In the genomic region with DNA sequence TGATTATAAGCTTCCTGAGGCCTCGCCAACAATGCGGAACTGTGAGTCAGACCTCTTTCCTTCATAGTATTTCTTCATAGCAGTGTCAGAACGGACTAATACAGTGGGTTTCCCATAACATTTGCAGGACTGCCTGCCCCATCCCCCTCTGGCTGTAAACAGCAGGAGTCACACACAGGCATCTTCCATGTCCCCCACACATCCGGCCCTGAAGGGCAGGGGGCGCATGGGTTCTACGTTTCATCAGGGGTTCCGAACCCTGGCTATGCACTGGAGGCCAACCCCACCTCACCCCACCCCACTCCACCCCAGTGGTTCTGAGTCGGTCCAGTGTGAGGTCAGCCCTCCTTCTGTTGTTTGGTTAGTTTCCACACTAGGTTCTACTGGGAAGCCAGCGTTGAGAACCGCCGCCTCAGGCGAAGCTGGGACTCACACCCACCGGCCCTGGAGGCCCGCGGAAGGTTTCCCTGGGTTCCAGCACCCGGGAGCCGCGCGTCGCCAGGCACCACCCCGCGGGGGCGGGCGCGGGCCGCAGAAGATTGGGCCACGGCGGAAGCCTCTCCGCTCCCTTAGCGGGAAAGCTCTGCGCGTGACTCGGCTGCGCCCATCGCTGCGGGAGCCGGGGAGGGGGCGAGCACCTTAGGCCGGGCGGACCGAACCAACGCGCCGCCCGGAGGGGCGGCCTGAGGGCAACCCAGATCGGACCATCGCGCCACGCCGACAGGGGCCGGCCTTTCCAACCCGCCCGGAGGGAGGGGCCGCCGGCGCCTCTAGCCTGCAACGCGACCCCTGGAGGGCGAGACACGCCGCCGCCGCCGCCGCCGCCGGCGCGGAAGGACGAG, we compare ENCODE assay signal across 8 cellular contexts. TPM values are rescaled to one million over a fixed set of nuclear protein-coding genes. Genes with fewer than 3 reads are reported as not detected.
DNase-seq lines count a peak whose midpoint lies in the region; ATAC-seq and TF ChIP-seq lines count a peak whose summit lies in the region.

A gene with protein sequence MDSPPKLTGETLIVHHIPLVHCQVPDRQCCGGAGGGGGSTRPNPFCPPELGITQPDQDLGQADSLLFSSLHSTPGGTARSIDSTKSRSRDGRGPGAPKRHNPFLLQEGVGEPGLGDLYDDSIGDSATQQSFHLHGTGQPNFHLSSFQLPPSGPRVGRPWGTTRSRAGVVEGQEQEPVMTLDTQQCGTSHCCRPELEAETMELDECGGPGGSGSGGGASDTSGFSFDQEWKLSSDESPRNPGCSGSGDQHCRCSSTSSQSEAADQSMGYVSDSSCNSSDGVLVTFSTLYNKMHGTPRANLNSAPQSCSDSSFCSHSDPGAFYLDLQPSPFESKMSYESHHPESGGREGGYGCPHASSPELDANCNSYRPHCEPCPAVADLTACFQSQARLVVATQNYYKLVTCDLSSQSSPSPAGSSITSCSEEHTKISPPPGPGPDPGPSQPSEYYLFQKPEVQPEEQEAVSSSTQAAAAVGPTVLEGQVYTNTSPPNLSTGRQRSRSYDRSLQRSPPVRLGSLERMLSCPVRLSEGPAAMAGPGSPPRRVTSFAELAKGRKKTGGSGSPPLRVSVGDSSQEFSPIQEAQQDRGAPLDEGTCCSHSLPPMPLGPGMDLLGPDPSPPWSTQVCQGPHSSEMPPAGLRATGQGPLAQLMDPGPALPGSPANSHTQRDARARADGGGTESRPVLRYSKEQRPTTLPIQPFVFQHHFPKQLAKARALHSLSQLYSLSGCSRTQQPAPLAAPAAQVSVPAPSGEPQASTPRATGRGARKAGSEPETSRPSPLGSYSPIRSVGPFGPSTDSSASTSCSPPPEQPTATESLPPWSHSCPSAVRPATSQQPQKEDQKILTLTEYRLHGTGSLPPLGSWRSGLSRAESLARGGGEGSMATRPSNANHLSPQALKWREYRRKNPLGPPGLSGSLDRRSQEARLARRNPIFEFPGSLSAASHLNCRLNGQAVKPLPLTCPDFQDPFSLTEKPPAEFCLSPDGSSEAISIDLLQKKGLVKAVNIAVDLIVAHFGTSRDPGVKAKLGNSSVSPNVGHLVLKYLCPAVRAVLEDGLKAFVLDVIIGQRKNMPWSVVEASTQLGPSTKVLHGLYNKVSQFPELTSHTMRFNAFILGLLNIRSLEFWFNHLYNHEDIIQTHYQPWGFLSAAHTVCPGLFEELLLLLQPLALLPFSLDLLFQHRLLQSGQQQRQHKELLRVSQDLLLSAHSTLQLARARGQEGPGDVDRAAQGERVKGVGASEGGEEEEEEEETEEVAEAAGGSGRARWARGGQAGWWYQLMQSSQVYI (N-terminal part only) (plus strand): TSS at position 799 of the 842 bp plus-strand sequence. CDS start 56,411 bp downstream, outside the sequence.

- TF ChIP-seq POLR2A in body of pancreas (IDR thresholded peaks at IDR 0.05) = peak; percentile 78 to 85 (median 81)

- H3K36me3 ChIP-seq in body of pancreas (replicated peaks in 1 of 2; ENCODE audit: insufficient read depth in 1 of 2, low read depth in 2 of 2) (no peaks in the 10 kb centered on the region), psoas muscle (ENCODE audit: insufficient read depth in 1 of 2, low read depth in 1 of 2) (no peaks in the 10 kb centered on the region)

- CTCF ChIA-PET in T-cell (lab: Charles Lee) = interaction anchor here in 1 of 2 donors (1.0 kb wide), 1 partner anchor 64 kb away, joined by 3 read pairs; no protein-coding TSS in a partner anchor

- peaks cover 11 to 28% (median 21%) of the 10 kb centered on the region in 3 donors for H3K4me1 Mint-ChIP-seq in T-cell

- POLR2A ChIA-PET in T-cell (lab: Charles Lee) = no interaction called here

- H3K27ac Mint-ChIP-seq in T-cell = peak within 1 kb of the TSS in 1 of 2 donors; percentile 66

- no peaks in the 10 kb centered on the region for H3K36me3 Mint-ChIP-seq in T-cell

- 1 to 9% methylated on average over 6 to 58 of the region's 71 CpGs for WGBS in body of pancreas, 2 donors
- 1% methylated on average over 61 to 71 of the region's 71 CpGs for WGBS in psoas muscle, 3 donors

- H3K4me3 ChIP-seq in body of pancreas (peak within 1 kb of the TSS; percentile 58 to 61), psoas muscle (peak within 1 kb of the TSS; percentile 89)

- no peaks in the 10 kb centered on the region for H3K27me3 ChIP-seq in body of pancreas
- H3K27me3 ChIP-seq in psoas muscle (ENCODE audit: insufficient read depth in 3 of 3, low read length in 2 of 3) = no peaks in the 10 kb centered on the region

- ATAC-seq in T-cell (replicated peaks in 1 of 4) (peak; percentile 68 to 83 (median 80)), body of pancreas (peak; percentile 83), psoas muscle (peak; percentile 78 to 87 (median 82))

- H3K27ac ChIP-seq in body of pancreas = peak within 1 kb of the TSS; percentile 83 to 95 (median 90)
- peak within 1 kb of the TSS; percentile 99 for H3K27ac ChIP-seq in psoas muscle

- peaks cover 28% of the 10 kb centered on the region for H3K4me1 ChIP-seq in body of pancreas
- peaks cover 18% of the 10 kb centered on the region for H3K4me1 ChIP-seq in psoas muscle

- H3K4me3 Mint-ChIP-seq in T-cell = peak within 1 kb of the TSS; percentile 75 to 83 (median 81)

- peaks cover 6 to 29% of the 10 kb centered on the region in 2 donors for H3K27me3 Mint-ChIP-seq in T-cell

- DNase-seq in NCI-H187 (lab: John Stamatoyannopoulos, UW) (peak; percentile 23 to 40), NCI-H187 treated with DMSO at 0.1 percent for 48 hours (lab: John Stamatoyannopoulos, UW) (no peak), NCI-H1105 treated with DMSO at 0.1 percent for 48 hours (lab: John Stamatoyannopoulos, UW) (peak; percentile 71), T-cell (peak in 30 of 34 experiments; percentile 2 to 55 (median 22)), body of pancreas (peak; percentile 83 to 88 (median 85)), hippocampal formation (lab: John Stamatoyannopoulos, UW) (peak; percentile 84), psoas muscle (peak; percentile 92 to 95), GM19240 (ENCODE audit: insufficient read length, low spot score) (no peak)

- H3K9me3 ChIP-seq in body of pancreas = no peaks in the 10 kb centered on the region
- H3K9me3 ChIP-seq in psoas muscle = no peaks in the 10 kb centered on the region

- intact Hi-C loops in body of pancreas (cut with DNase I) (loop anchor here (5.0 kb wide), 1 partner anchor 68 kb away; no protein-coding TSS in a partner anchor), psoas muscle (cut with DNase I) (loop anchor here (2.0 to 10.0 kb wide), 5 partner anchors 31 to 205 kb away; no protein-coding TSS in a partner anchor)

- TF ChIP-seq CTCF in body of pancreas (IDR thresholded peaks at IDR 0.05) (peak in 6 of 7 experiments; percentile 19 to 58 (median 40)), psoas muscle (IDR thresholded peaks at IDR 0.05) (peak; percentile 30)

- H3K9me3 Mint-ChIP-seq in T-cell = no peaks in the 10 kb centered on the region

RNA-seq across cellular contexts. Expression of the gene that starts here (rescaled TPM):
- total RNA-seq in T-cell (1 to 10 TPM in 3 of 5 donors, under 1 TPM in 2; 0.16 to 3.1 (median 1.2) TPM), body of pancreas (10 to 100 TPM; 16.9 to 27.4 TPM), psoas muscle (100 to 1,000 TPM in 1 of 4 donors, 10 to 100 TPM in 3; 34.4 to 101 (median 72.1) TPM)
- polyA plus RNA-seq in psoas muscle = 10 to 100 TPM; 37.1 to 53.9 (median 45.7) TPM

Comparison
In these comparisons a context has a peak if more than half of its experiments do, and no peak if none do; other contexts are left out.
1. RNA of the gene that starts here (total RNA-seq): 34.4 to 101 TPM in psoas muscle and 16.9 to 27.4 TPM in body of pancreas; 0.16 to 3.1 TPM in T-cell; every median in the first group is over 4 times any median in the second.
2. DNase-seq: peak in NCI-H187 (2 of 2), NCI-H1105 treated with DMSO at 0.1 percent for 48 hours (single experiment), T-cell (30 of 34), body of pancreas (4 of 4), hippocampal formation (2 of 2) and psoas muscle (2 of 2); none in NCI-H187 treated with DMSO at 0.1 percent for 48 hours (single experiment) and GM19240 (single experiment).
3. Peak in every context shown above with its lines, with median percentiles within 50 percentile points of each other: ATAC-seq.